16 cellular contexts compared by ENCODE assay signal in the genomic region with DNA sequence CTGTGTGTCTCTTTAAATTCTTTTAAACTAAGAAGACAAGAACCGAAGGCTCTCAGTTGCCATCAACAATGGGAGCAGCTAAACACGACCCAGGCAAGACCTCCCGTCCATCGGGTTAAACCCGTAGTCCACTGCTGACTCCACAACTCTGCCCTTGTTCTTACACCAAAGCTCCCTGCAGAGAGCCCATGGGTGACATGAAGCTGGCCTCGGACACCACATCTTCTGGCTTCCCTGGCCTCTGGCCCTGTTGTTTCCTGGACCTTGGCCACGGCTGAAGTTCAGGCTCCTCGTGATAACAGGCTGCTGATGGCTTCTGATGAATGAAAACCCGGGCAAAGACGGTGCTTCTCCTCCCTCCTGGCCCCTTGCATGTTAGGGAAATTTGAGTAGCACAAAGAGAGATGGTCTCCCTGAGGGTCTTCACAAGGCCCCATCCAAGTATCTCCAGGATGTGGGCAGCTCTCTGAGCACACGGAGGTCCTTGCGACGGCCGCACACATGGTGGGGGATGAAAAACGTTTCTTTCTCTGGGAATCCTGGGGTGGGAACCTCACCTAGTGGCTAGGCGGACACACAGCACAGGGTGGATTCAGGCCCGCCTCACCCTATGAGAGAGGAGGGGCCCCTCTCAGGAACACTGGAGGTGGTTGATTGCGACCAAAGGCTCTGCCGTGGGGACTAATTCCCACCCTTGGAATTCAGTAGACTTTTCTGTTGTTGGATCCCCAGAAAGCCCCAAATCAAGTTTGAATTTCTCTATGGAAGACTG.
A peak's percentile ranks its signal among the peaks of the same experiment; 100 is the strongest.
DNase-seq lines count a peak whose midpoint lies in the region; ATAC-seq and TF ChIP-seq lines count a peak whose summit lies in the region.
"Had no signal": no experiment of that assay in that cellular context is flagged by ENCODE, and none has a peak within 500 bp of the region (broad histone marks: within the 10 kb centered on the region; RNA-seq: fewer than 3 reads in every experiment).

No MANE protein-coding gene starts in this region.

- peak overlapping the region; percentile 60 for H3K4me3 Mint-ChIP-seq in chondrocyte (ENCODE audit: unreplicated experiment)
- peak overlapping the region; percentile 38 for H3K4me3 Mint-ChIP-seq in osteocyte (ENCODE audit: unreplicated experiment)

- H3K4me1 Mint-ChIP-seq in chondrocyte (ENCODE audit: low read depth) (peaks cover 22% of the 10 kb centered on the region), osteocyte (ENCODE audit: unreplicated experiment) (peaks cover 16% of the 10 kb centered on the region)

- ATAC-seq in GM18867 (IDR thresholded peaks at IDR 0.05; ENCODE audit: unreplicated experiment) (peak; percentile 7), GM21717 (IDR thresholded peaks at IDR 0.05; ENCODE audit: unreplicated experiment) (no peak), HG03457 (IDR thresholded peaks at IDR 0.05; ENCODE audit: unreplicated experiment) (no peak)

- H3K36me3 Mint-ChIP-seq in chondrocyte (ENCODE audit: low read depth) (no peaks in the 10 kb centered on the region), osteocyte (ENCODE audit: unreplicated experiment) (no peaks in the 10 kb centered on the region)

- no peak for TF ChIP-seq CTCF in chondrocyte (IDR thresholded peaks at IDR 0.05)
- TF ChIP-seq CTCF in osteocyte (IDR thresholded peaks at IDR 0.05): no peak

- H3K27ac Mint-ChIP-seq in chondrocyte (ENCODE audit: unreplicated experiment) (no peak overlapping the region), osteocyte (ENCODE audit: unreplicated experiment) (peak overlapping the region; percentile 4)

- H3K27me3 Mint-ChIP-seq in chondrocyte (ENCODE audit: low read depth) (peaks cover 4% of the 10 kb centered on the region), osteocyte (ENCODE audit: unreplicated experiment) (peaks cover 6% of the 10 kb centered on the region)

- DNase-seq in NCI-H187 (lab: John Stamatoyannopoulos, UW) (peak; percentile 26 to 27), chondrocyte (ENCODE audit: low spot score) (no peak), osteocyte (ENCODE audit: extremely low spot score, unreplicated experiment) (no peak), NCI-H446 treated with DMSO at 0.1 percent for 48 hours (lab: John Stamatoyannopoulos, UW) (no peak)
- DNase-seq: activated CD4-positive, alpha-beta T cell treated with anti-CD3 and anti-CD28 coated beads, Interleukin-2, amount 50 U/mL, for 4 hours; activated T-cell treated with anti-CD3 and anti-CD28 coated beads, Interleukin-2, amount 50 U/mL, for 48 hours; DMS79; effector CD8-positive, alpha-beta T cell; GM23248; IMR-90; NCI-H1048; NCI-H2227 treated with DMSO at 0.1 percent for 48 hours; SK-N-SH had no signal

- no peaks in the 10 kb centered on the region for H3K9me3 Mint-ChIP-seq in chondrocyte (ENCODE audit: low read depth)
- H3K9me3 Mint-ChIP-seq in osteocyte (ENCODE audit: unreplicated experiment): no peaks in the 10 kb centered on the region

Comparison
In these comparisons a context has a peak if more than half of its experiments do, and no peak if none do; other contexts are left out.
1. DNase-seq: peak in NCI-H187 (2 of 2); none in chondrocyte (single experiment), osteocyte (single experiment) and NCI-H446 treated with DMSO at 0.1 percent for 48 hours (single experiment).